ENCODE assay signal across 2 cellular contexts in the genomic region with DNA sequence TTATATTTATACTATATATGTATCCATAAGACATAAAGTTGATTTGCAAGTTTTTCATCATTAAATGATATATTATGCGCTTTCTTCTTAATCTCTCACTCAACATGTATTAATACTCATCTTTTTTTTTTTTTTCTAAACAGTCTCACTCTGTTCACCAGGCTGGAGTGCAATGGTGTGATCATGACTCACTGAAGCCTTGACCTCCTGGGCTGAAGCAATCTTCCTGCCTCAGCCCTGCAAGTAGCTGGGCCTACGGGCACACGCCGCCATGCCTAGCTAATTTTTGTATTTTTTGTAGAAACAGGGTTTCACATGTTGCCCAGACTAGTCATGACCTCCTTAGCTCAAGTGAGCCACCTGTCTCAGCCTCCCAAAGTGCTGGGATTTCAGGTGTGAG.
A peak's percentile ranks its signal among the peaks of the same experiment; 100 is the strongest.
TF ChIP-seq lines count a peak whose summit lies in the region.

No MANE protein-coding gene starts in this region.

TF ChIP-seq in K562, 482 proteins besides CTCF, POLR2A, EP300 and RAD21 (continues in another document):
- TF ChIP-seq SMAD2 (IDR thresholded peaks at IDR 0.05; ENCODE audit: low read depth, low read length) (no peak), JUNB (CRISPR knock-in tag; conservative IDR thresholded peaks at IDR 0.05) (no peak), SMARCA5 (IDR thresholded peaks at IDR 0.05) (no peak), HEY1 (CRISPR knock-in tag; IDR thresholded peaks at IDR 0.05; ENCODE audit: borderline replicate concordance) (no peak), ZNF12 (CRISPR knock-in tag; IDR thresholded peaks at IDR 0.05) (no peak), PHB (CRISPR knock-in tag; IDR thresholded peaks at IDR 0.05) (no peak), CHD4 (IDR thresholded peaks at IDR 0.05; ENCODE audit: insufficient read depth, insufficient replicate concordance, low read depth, low read length, poor library complexity, severe bottlenecking) (no peak), CBX8 (IDR thresholded peaks at IDR 0.05; ENCODE audit: borderline replicate concordance, extremely low read depth, low read depth, low read length, poor library complexity, severe bottlenecking) (no peak), JUND (IDR thresholded peaks at IDR 0.05; ENCODE audit: borderline replicate concordance, low read depth, low read length) (peak; percentile 34; the same call in 1 of the 2 replicates), JUND (tag; IDR thresholded peaks at IDR 0.05; ENCODE audit: borderline replicate concordance, low read depth, low read length) (no peak), CTBP1 (IDR thresholded peaks at IDR 0.05; ENCODE audit: borderline replicate concordance) (no peak), ZNF707 (CRISPR knock-in tag; conservative IDR thresholded peaks at IDR 0.05) (no peak), CREM (IDR thresholded peaks at IDR 0.05; ENCODE audit: low read depth) (no peak), ZNF140 (CRISPR knock-in tag; IDR thresholded peaks at IDR 0.05) (no peak), NRF1 (conservative IDR thresholded peaks at IDR 0.05 in 1 of 2, IDR thresholded peaks at IDR 0.05 in 1 of 2) (no peak), TEAD4 (IDR thresholded peaks at IDR 0.05; ENCODE audit: low read length) (no peak), TEAD4 (CRISPR knock-in tag; IDR thresholded peaks at IDR 0.05; ENCODE audit: borderline replicate concordance) (no peak), ZNF778 (CRISPR knock-in tag; IDR thresholded peaks at IDR 0.05) (no peak), GTF2E2 (tag; IDR thresholded peaks at IDR 0.05) (no peak), POLR2G (IDR thresholded peaks at IDR 0.05; ENCODE audit: low read depth, low read length) (no peak), PCBP1 (IDR thresholded peaks at IDR 0.05; ENCODE audit: low read depth, low read length, poor library complexity, severe bottlenecking) (no peak), CBX2 (IDR thresholded peaks at IDR 0.05; ENCODE audit: insufficient read depth, low read length, poor library complexity, severe bottlenecking) (no peak), MAZ (CRISPR knock-in tag; conservative IDR thresholded peaks at IDR 0.05 in 1 of 2, IDR thresholded peaks at IDR 0.05 in 1 of 2) (no peak)
- TF ChIP-seq, protein P1, sequence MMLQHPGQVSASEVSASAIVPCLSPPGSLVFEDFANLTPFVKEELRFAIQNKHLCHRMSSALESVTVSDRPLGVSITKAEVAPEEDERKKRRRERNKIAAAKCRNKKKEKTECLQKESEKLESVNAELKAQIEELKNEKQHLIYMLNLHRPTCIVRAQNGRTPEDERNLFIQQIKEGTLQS (IDR thresholded peaks at IDR 0.05), result peak; percentile 43
- TF ChIP-seq, protein P1 (CRISPR knock-in tag; conservative IDR thresholded peaks at IDR 0.05), result no peak
- TF ChIP-seq, protein P2, sequence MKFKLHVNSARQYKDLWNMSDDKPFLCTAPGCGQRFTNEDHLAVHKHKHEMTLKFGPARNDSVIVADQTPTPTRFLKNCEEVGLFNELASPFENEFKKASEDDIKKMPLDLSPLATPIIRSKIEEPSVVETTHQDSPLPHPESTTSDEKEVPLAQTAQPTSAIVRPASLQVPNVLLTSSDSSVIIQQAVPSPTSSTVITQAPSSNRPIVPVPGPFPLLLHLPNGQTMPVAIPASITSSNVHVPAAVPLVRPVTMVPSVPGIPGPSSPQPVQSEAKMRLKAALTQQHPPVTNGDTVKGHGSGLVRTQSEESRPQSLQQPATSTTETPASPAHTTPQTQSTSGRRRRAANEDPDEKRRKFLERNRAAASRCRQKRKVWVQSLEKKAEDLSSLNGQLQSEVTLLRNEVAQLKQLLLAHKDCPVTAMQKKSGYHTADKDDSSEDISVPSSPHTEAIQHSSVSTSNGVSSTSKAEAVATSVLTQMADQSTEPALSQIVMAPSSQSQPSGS (CRISPR knock-in tag; IDR thresholded peaks at IDR 0.05), result no peak
- TF ChIP-seq, protein P3, sequence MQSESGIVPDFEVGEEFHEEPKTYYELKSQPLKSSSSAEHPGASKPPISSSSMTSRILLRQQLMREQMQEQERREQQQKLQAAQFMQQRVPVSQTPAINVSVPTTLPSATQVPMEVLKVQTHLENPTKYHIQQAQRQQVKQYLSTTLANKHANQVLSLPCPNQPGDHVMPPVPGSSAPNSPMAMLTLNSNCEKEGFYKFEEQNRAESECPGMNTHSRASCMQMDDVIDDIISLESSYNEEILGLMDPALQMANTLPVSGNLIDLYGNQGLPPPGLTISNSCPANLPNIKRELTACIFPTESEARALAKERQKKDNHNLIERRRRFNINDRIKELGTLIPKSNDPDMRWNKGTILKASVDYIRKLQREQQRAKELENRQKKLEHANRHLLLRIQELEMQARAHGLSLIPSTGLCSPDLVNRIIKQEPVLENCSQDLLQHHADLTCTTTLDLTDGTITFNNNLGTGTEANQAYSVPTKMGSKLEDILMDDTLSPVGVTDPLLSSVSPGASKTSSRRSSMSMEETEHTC (IDR thresholded peaks at IDR 0.05), result no peak
- TF ChIP-seq, protein P4, sequence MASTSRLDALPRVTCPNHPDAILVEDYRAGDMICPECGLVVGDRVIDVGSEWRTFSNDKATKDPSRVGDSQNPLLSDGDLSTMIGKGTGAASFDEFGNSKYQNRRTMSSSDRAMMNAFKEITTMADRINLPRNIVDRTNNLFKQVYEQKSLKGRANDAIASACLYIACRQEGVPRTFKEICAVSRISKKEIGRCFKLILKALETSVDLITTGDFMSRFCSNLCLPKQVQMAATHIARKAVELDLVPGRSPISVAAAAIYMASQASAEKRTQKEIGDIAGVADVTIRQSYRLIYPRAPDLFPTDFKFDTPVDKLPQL (IDR thresholded peaks at IDR 0.05; ENCODE audit: extremely low read depth, insufficient read length), result no peak
- TF ChIP-seq, protein P5, sequence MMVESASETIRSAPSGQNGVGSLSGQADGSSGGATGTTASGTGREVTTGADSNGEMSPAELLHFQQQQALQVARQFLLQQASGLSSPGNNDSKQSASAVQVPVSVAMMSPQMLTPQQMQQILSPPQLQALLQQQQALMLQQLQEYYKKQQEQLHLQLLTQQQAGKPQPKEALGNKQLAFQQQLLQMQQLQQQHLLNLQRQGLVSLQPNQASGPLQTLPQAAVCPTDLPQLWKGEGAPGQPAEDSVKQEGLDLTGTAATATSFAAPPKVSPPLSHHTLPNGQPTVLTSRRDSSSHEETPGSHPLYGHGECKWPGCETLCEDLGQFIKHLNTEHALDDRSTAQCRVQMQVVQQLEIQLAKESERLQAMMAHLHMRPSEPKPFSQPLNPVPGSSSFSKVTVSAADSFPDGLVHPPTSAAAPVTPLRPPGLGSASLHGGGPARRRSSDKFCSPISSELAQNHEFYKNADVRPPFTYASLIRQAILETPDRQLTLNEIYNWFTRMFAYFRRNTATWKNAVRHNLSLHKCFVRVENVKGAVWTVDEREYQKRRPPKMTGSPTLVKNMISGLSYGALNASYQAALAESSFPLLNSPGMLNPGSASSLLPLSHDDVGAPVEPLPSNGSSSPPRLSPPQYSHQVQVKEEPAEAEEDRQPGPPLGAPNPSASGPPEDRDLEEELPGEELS (CRISPR knock-in tag; IDR thresholded peaks at IDR 0.05; ENCODE audit: borderline replicate concordance), result no peak

TF ChIP-seq in HepG2, 621 proteins besides CTCF, POLR2A, EP300 and RAD21 (continues in another document):
- TF ChIP-seq HMG20B (CRISPR knock-in tag; conservative IDR thresholded peaks at IDR 0.05) (0 out of 2 replicates have a peak, but pooled peaks have one; percentile 20), ZNF292 (CRISPR knock-in tag; IDR thresholded peaks at IDR 0.05; ENCODE audit: borderline replicate concordance, low read depth) (no peak), SAP130 (CRISPR knock-in tag; IDR thresholded peaks at IDR 0.05; ENCODE audit: low read depth) (peak; percentile 76), THAP11 (CRISPR knock-in tag; IDR thresholded peaks at IDR 0.05) (0 out of 2 replicates have a peak, but pooled peaks have one; percentile 43), CBX2 (IDR thresholded peaks at IDR 0.05; ENCODE audit: low read depth, low read length) (no peak), CBX2 (CRISPR knock-in tag; IDR thresholded peaks at IDR 0.05; ENCODE audit: low read depth) (no peak), HDAC2 (CRISPR knock-in tag; IDR thresholded peaks at IDR 0.05) (0 out of 2 replicates have a peak, but pooled peaks have one; percentile 23), ZNF20 (CRISPR knock-in tag; IDR thresholded peaks at IDR 0.05) (peak; percentile 78; the same call in 1 of the 2 replicates), SOX5 (CRISPR knock-in tag; IDR thresholded peaks at IDR 0.05; ENCODE audit: borderline replicate concordance) (peak; percentile 54; the same call in 1 of the 2 replicates), SALL1 (CRISPR knock-in tag; IDR thresholded peaks at IDR 0.05) (peak; percentile 80), TBX3 (IDR thresholded peaks at IDR 0.05; ENCODE audit: borderline replicate concordance) (0 out of 2 replicates have a peak, but pooled peaks have one; percentile 20), HOXA3 (CRISPR knock-in tag; IDR thresholded peaks at IDR 0.05) (peak; percentile 51; the same call in 1 of the 2 replicates), SMAD3 (CRISPR knock-in tag; IDR thresholded peaks at IDR 0.05) (0 out of 2 replicates have a peak, but pooled peaks have one; percentile 34), ELF3 (CRISPR knock-in tag; IDR thresholded peaks at IDR 0.05) (peak; percentile 64), POGZ (CRISPR knock-in tag; IDR thresholded peaks at IDR 0.05) (peak; percentile 88), SOX13 (IDR thresholded peaks at IDR 0.05) (no peak), SOX13 (CRISPR knock-in tag; conservative IDR thresholded peaks at IDR 0.05 in 1 of 2, IDR thresholded peaks at IDR 0.05 in 1 of 2) (peak in 1 of 2 experiments; percentile 39; a peak in 1 of 4 replicates), JUND (CRISPR knock-in tag; IDR thresholded peaks at IDR 0.05) (peak; percentile 78; the same call in 1 of the 2 replicates)
- TF ChIP-seq, protein P6, sequence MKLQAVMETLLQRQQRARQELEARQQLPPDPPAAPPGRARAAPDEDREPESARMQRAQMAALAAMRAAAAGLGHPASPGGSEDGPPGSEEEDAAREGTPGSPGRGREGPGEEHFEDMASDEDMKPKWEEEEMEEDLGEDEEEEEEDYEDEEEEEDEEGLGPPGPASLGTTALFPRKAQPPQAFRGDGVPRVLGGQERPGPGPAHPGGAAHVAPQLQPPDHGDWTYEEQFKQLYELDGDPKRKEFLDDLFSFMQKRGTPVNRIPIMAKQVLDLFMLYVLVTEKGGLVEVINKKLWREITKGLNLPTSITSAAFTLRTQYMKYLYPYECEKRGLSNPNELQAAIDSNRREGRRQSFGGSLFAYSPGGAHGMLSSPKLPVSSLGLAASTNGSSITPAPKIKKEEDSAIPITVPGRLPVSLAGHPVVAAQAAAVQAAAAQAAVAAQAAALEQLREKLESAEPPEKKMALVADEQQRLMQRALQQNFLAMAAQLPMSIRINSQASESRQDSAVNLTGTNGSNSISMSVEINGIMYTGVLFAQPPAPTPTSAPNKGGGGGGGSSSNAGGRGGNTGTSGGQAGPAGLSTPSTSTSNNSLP (IDR thresholded peaks at IDR 0.05; ENCODE audit: low read depth, low read length), result peak; percentile 64
- TF ChIP-seq, protein P7, sequence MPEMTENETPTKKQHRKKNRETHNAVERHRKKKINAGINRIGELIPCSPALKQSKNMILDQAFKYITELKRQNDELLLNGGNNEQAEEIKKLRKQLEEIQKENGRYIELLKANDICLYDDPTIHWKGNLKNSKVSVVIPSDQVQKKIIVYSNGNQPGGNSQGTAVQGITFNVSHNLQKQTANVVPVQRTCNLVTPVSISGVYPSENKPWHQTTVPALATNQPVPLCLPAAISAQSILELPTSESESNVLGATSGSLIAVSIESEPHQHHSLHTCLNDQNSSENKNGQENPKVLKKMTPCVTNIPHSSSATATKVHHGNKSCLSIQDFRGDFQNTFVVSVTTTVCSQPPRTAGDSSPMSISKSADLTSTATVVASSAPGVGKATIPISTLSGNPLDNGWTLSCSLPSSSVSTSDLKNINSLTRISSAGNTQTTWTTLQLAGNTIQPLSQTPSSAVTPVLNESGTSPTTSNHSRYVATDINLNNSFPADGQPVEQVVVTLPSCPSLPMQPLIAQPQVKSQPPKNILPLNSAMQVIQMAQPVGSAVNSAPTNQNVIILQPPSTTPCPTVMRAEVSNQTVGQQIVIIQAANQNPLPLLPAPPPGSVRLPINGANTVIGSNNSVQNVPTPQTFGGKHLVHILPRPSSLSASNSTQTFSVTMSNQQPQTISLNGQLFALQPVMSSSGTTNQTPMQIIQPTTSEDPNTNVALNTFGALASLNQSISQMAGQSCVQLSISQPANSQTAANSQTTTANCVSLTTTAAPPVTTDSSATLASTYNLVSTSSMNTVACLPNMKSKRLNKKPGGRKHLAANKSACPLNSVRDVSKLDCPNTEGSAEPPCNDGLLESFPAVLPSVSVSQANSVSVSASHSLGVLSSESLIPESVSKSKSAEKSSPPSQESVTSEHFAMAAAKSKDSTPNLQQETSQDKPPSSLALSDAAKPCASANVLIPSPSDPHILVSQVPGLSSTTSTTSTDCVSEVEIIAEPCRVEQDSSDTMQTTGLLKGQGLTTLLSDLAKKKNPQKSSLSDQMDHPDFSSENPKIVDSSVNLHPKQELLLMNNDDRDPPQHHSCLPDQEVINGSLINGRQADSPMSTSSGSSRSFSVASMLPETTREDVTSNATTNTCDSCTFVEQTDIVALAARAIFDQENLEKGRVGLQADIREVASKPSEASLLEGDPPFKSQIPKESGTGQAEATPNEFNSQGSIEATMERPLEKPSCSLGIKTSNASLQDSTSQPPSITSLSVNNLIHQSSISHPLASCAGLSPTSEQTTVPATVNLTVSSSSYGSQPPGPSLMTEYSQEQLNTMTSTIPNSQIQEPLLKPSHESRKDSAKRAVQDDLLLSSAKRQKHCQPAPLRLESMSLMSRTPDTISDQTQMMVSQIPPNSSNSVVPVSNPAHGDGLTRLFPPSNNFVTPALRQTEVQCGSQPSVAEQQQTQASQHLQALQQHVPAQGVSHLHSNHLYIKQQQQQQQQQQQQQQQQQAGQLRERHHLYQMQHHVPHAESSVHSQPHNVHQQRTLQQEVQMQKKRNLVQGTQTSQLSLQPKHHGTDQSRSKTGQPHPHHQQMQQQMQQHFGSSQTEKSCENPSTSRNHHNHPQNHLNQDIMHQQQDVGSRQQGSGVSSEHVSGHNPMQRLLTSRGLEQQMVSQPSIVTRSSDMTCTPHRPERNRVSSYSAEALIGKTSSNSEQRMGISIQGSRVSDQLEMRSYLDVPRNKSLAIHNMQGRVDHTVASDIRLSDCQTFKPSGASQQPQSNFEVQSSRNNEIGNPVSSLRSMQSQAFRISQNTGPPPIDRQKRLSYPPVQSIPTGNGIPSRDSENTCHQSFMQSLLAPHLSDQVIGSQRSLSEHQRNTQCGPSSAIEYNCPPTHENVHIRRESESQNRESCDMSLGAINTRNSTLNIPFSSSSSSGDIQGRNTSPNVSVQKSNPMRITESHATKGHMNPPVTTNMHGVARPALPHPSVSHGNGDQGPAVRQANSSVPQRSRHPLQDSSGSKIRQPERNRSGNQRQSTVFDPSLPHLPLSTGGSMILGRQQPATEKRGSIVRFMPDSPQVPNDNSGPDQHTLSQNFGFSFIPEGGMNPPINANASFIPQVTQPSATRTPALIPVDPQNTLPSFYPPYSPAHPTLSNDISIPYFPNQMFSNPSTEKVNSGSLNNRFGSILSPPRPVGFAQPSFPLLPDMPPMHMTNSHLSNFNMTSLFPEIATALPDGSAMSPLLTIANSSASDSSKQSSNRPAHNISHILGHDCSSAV (CRISPR knock-in tag; IDR thresholded peaks at IDR 0.05; ENCODE audit: borderline replicate concordance), result no peak
